Comparison of ENCODE assay signal across 12 cellular contexts in genomic region chr7:53218730-53219504, GRCh38.
A peak's percentile ranks its signal among the peaks of the same experiment; 100 is the strongest.
DNase-seq lines count a peak whose midpoint lies in the region; ATAC-seq and TF ChIP-seq lines count a peak whose summit lies in the region.
"Had no signal": no experiment of that assay in that cellular context is flagged by ENCODE, and none has a peak within 500 bp of the region (broad histone marks: within the 10 kb centered on the region; RNA-seq: fewer than 3 reads in every experiment).

No MANE protein-coding gene starts in this region.

- H3K27ac Mint-ChIP-seq in nephron: peak overlapping the region in 2 of 3 experiments; percentile 0 to 28

- no peak for TF ChIP-seq EP300 in upper lobe of left lung (IDR thresholded peaks at IDR 0.05)

- TF ChIP-seq CTCF in nephron (IDR thresholded peaks at IDR 0.05; ENCODE audit: unreplicated experiment in 3 of 3): no peak
- TF ChIP-seq CTCF in upper lobe of left lung (IDR thresholded peaks at IDR 0.05): no peak

- peak overlapping the region; percentile 83 to 89 (median 86) for H3K4me3 Mint-ChIP-seq in nephron

- no peaks in the 10 kb centered on the region for H3K9me3 ChIP-seq in right cardiac atrium (ENCODE audit: control insufficient read depth, low read length)
- peaks cover 7 to 22% (median 19%) of the 10 kb centered on the region in 4 donors for H3K9me3 ChIP-seq in upper lobe of left lung

- H3K27ac ChIP-seq in right cardiac atrium (ENCODE audit: low read length): no peak overlapping the region
- H3K27ac ChIP-seq in upper lobe of left lung: no peak overlapping the region
- H3K27ac ChIP-seq: 22Rv1 had no signal

- H3K4me3 ChIP-seq in right cardiac atrium (ENCODE audit: low read length) (peak overlapping the region; percentile 64), upper lobe of left lung (peak overlapping the region in 2 of 4 donors; percentile 1 to 21)

- DNase-seq in DMS 273 (lab: John Stamatoyannopoulos, UW; ENCODE audit: unreplicated experiment) (peak; percentile 37), DMS 273 treated with DMSO at 0.1 percent for 48 hours (lab: John Stamatoyannopoulos, UW) (no peak), right cardiac atrium (peak; percentile 22 to 69 (median 67)), upper lobe of left lung (peak in 1 of 2 donors; percentile 67), NCI-H2171 (lab: John Stamatoyannopoulos, UW) (no peak), mucosa of gallbladder (ENCODE audit: low spot score) (no peak)
- DNase-seq: small intestine had no signal

- intact Hi-C loops in right cardiac atrium (cut with DNase I): no loop called here

- H3K4me1 ChIP-seq in right cardiac atrium (ENCODE audit: control insufficient read depth, insufficient read depth, low read length) (no peaks in the 10 kb centered on the region), upper lobe of left lung (peaks cover 0 to 5% (median 0%) of the 10 kb centered on the region in 4 donors)

- H3K36me3 Mint-ChIP-seq in nephron (ENCODE audit: low read depth): peaks cover 12% of the 10 kb centered on the region

- H3K4me1 Mint-ChIP-seq in nephron: peaks cover 5% of the 10 kb centered on the region

- peaks cover 24% of the 10 kb centered on the region for H3K9me3 Mint-ChIP-seq in nephron

- no peaks in the 10 kb centered on the region for H3K36me3 ChIP-seq in upper lobe of left lung

- ATAC-seq in right cardiac atrium: peak; percentile 88 to 92
- ATAC-seq in upper lobe of left lung (ENCODE audit: low FRiP score in 2 of 2): peak; percentile 32 to 63
- ATAC-seq in HG02759 (IDR thresholded peaks at IDR 0.05; ENCODE audit: unreplicated experiment): no peak
- ATAC-seq: left lobe of liver, Panc1 had no signal

- peaks cover 25% of the 10 kb centered on the region for H3K27me3 Mint-ChIP-seq in nephron (ENCODE audit: low read depth)

- TF ChIP-seq POLR2A in upper lobe of left lung (IDR thresholded peaks at IDR 0.05): no peak

- H3K27me3 ChIP-seq in right cardiac atrium (ENCODE audit: control insufficient read depth, insufficient read depth): no peaks in the 10 kb centered on the region
- no peaks in the 10 kb centered on the region for H3K27me3 ChIP-seq in upper lobe of left lung

- WGBS in right cardiac atrium: 6% methylated on average over 46 of the region's 46 CpGs
- WGBS in upper lobe of left lung, 2 donors: 20% methylated on average over 26 to 29 of the region's 46 CpGs

Comparison
In these comparisons a context has a peak if more than half of its experiments do, and no peak if none do; other contexts are left out.
1. DNase-seq: peak in DMS 273 (single experiment) and right cardiac atrium (3 of 3); none in DMS 273 treated with DMSO at 0.1 percent for 48 hours (single experiment), NCI-H2171 (single experiment) and mucosa of gallbladder (single experiment).